ENCODE assay signal across 11 cellular contexts in the genomic region with DNA sequence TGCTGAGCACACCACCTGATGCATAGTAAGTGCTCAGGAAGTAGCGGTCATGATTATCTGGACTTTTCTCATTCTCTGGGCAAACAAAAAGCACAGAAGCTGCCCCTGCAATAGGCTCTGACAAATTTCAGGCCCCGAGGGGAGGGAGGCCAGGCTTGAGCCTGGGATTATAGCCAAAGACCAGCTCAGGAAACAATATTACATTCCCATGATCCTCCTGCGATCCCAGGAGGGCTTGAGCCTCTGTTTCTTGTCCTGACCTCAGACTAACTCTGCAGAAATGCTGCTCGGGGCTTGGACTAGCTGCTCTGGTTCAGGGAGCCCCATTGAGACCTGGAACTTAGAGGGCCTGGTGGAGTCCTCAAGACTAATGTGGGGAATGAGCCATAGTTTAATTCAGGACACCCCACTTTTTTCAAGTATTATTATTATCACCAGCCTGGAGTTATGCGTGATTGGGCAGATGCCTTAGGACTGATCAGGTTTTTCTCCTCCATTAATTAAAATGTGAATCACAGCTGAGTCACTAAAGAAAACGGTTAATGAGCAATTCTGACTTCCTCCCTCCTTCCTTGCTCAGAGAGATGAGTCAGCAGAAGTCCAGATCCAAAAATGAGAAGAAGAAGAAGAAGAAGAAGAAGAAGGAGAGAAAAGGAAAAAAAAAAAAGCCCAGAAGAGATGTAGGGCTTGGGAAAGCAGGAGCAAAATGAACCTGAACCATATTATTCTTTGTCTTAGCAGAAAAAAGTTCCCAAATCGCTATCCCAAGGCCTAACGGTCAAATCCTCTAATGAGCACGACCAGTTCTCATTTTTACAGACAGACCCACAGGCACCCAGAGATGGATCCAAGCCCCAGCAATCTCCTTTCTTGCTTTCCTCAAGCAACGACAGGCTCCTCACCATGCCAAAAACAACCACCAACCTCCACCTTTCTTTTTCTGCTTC.
DNase-seq lines count a peak whose midpoint lies in the region; ATAC-seq and TF ChIP-seq lines count a peak whose summit lies in the region.
"Had no signal": no experiment of that assay in that cellular context is flagged by ENCODE, and none has a peak within 500 bp of the region (broad histone marks: within the 10 kb centered on the region; RNA-seq: fewer than 3 reads in every experiment).

No MANE protein-coding gene starts in this region.

- H2AFZ ChIP-seq in fibroblast of lung (ENCODE audit: low read length): peak overlapping the region; percentile 72
- H2AFZ ChIP-seq in smooth muscle cell (ENCODE audit: low read depth): peak overlapping the region; percentile 37

- H3K9ac ChIP-seq in fibroblast of lung (ENCODE audit: insufficient read depth, low read length): no peak overlapping the region
- no peak overlapping the region for H3K9ac ChIP-seq in smooth muscle cell (ENCODE audit: low read depth)

- H3K79me2 ChIP-seq in fibroblast of lung (ENCODE audit: control insufficient read depth, insufficient read depth, low read length) (no peaks in the 10 kb centered on the region), smooth muscle cell (ENCODE audit: low read depth) (no peaks in the 10 kb centered on the region)

- H3K4me2 ChIP-seq in fibroblast of lung (ENCODE audit: extremely low read depth, insufficient read depth, low read length): peak overlapping the region; percentile 92
- peak overlapping the region; percentile 45 for H3K4me2 ChIP-seq in smooth muscle cell

- H3K27me3 ChIP-seq in SJSA1 (replicated peaks) (peaks cover 3% of the 10 kb centered on the region; the same call in 1 of the 2 replicates), fibroblast of lung (ENCODE audit: control insufficient read depth, insufficient read depth, low read length) (no peaks in the 10 kb centered on the region), smooth muscle cell (ENCODE audit: low read depth) (no peaks in the 10 kb centered on the region)

- no peak overlapping the region for H3K4me3 ChIP-seq in SJSA1
- peak overlapping the region in 2 of 4 experiments; percentile 1 to 3 for H3K4me3 ChIP-seq in fibroblast of lung (replicated peaks in 1 of 4; ENCODE audit: control extremely low read depth in 1 of 4, insufficient read depth in 1 of 4, low read depth in 3 of 4, low read length in 4 of 4)
- no peak overlapping the region for H3K4me3 ChIP-seq in smooth muscle cell
- H3K4me3 ChIP-seq: lung had no signal

- no peaks in the 10 kb centered on the region for H3K9me3 Mint-ChIP-seq in activated CD8-positive, alpha-beta T cell treated with anti-CD3 and anti-CD28 coated beads, Interleukin-2, amount 10 ng/mL, durations not matched to agents 7 days and 5 days (ENCODE audit: insufficient read depth)

- WGBS in smooth muscle cell (ENCODE audit: low lambda C conversion rate): 49% methylated on average over 10 of the region's 10 CpGs

- no peaks in the 10 kb centered on the region for H3K36me3 Mint-ChIP-seq in activated CD8-positive, alpha-beta T cell treated with anti-CD3 and anti-CD28 coated beads, Interleukin-2, amount 10 ng/mL, durations not matched to agents 7 days and 5 days (ENCODE audit: low read depth)

- TF ChIP-seq CTCF in fibroblast of lung (conservative IDR thresholded peaks at IDR 0.05 in 1 of 2, IDR thresholded peaks at IDR 0.05 in 1 of 2; ENCODE audit: low read depth in 1 of 2, low read length in 2 of 2) (no peak), smooth muscle cell (IDR thresholded peaks at IDR 0.05; ENCODE audit: borderline replicate concordance, insufficient read depth, poor library complexity, severe bottlenecking) (no peak)

- H3F3A ChIP-seq in smooth muscle cell (ENCODE audit: low read depth): no peaks in the 10 kb centered on the region

- POLR2A ChIA-PET in activated CD8-positive, alpha-beta T cell treated with anti-CD3 and anti-CD28 coated beads, Interleukin-2, amount 10 ng/mL, durations not matched to agents 7 days and 5 days (lab: Charles Lee): no interaction called here

- H3K4me1 ChIP-seq in SJSA1 (replicated peaks) (peaks cover 19% of the 10 kb centered on the region), fibroblast of lung (ENCODE audit: control insufficient read depth, extremely low read depth, insufficient read depth, low read length) (peaks cover 19% of the 10 kb centered on the region), smooth muscle cell (ENCODE audit: low read depth) (no peaks in the 10 kb centered on the region)

- no peaks in the 10 kb centered on the region for H3K36me3 ChIP-seq in SJSA1
- H3K36me3 ChIP-seq in fibroblast of lung (ENCODE audit: control insufficient read depth, insufficient read depth, low read length): no peaks in the 10 kb centered on the region
- no peaks in the 10 kb centered on the region for H3K36me3 ChIP-seq in smooth muscle cell (ENCODE audit: low read depth)

- H3K4me3 Mint-ChIP-seq in activated CD8-positive, alpha-beta T cell treated with anti-CD3 and anti-CD28 coated beads, Interleukin-2, amount 10 ng/mL, durations not matched to agents 7 days and 5 days: no peak overlapping the region

- no peaks in the 10 kb centered on the region for H3K4me1 Mint-ChIP-seq in activated CD8-positive, alpha-beta T cell treated with anti-CD3 and anti-CD28 coated beads, Interleukin-2, amount 10 ng/mL, durations not matched to agents 7 days and 5 days (ENCODE audit: low read depth)

- peaks cover 2% of the 10 kb centered on the region for H3K27me3 Mint-ChIP-seq in activated CD8-positive, alpha-beta T cell treated with anti-CD3 and anti-CD28 coated beads, Interleukin-2, amount 10 ng/mL, durations not matched to agents 7 days and 5 days (ENCODE audit: low read depth)

- H3K27ac ChIP-seq in SJSA1 (peak overlapping the region; percentile 80), fibroblast of lung (ENCODE audit: insufficient read depth, low read length) (peak overlapping the region; percentile 88), smooth muscle cell (ENCODE audit: low read depth) (peak overlapping the region; percentile 51)

- peak; percentile 92 for DNase-seq in HCEC 1CT
- DNase-seq in SJSA1 (ENCODE audit: low read depth in 1 of 2, low spot score in 2 of 2): peak; percentile 59 to 72
- DNase-seq in fibroblast of lung (ENCODE audit: low read depth in 2 of 2): peak; percentile 79 to 89
- no peak for DNase-seq in smooth muscle cell (lab: John Stamatoyannopoulos, UW; ENCODE audit: unreplicated experiment)
- no peak for DNase-seq in UCSD-AML1 (lab: John Stamatoyannopoulos, UW; ENCODE audit: unreplicated experiment)
- no peak for DNase-seq in activated CD8-positive, alpha-beta T cell treated with anti-CD3 and anti-CD28 coated beads, Interleukin-2, amount 10 ng/mL, durations not matched to agents 7 days and 5 days
- DNase-seq: activated CD4-positive, alpha-beta T cell treated with anti-CD3 and anti-CD28 coated beads for 4 hours; central memory CD4-positive, alpha-beta T cell; NCI-H2227 treated with DMSO at 0.1 percent for 48 hours had no signal

- H3K9me3 ChIP-seq in SJSA1 (replicated peaks): no peaks in the 10 kb centered on the region
- H3K9me3 ChIP-seq in fibroblast of lung (ENCODE audit: control insufficient read depth, insufficient read depth, low read depth, low read length): no peaks in the 10 kb centered on the region
- no peaks in the 10 kb centered on the region for H3K9me3 ChIP-seq in smooth muscle cell (replicated peaks; ENCODE audit: low read depth)

- ATAC-seq in GM21825 (IDR thresholded peaks at IDR 0.05; ENCODE audit: unreplicated experiment): no peak
- no peak for ATAC-seq in activated CD8-positive, alpha-beta T cell treated with anti-CD3 and anti-CD28 coated beads, Interleukin-2, amount 10 ng/mL, durations not matched to agents 7 days and 5 days

- CTCF ChIA-PET in activated CD8-positive, alpha-beta T cell treated with anti-CD3 and anti-CD28 coated beads, Interleukin-2, amount 10 ng/mL, durations not matched to agents 7 days and 5 days (lab: Charles Lee): no interaction called here

- no peaks in the 10 kb centered on the region for H4K20me1 ChIP-seq in fibroblast of lung (ENCODE audit: control insufficient read depth, extremely low read depth, insufficient read depth, low read length)
- H4K20me1 ChIP-seq in smooth muscle cell (ENCODE audit: low read depth): no peaks in the 10 kb centered on the region

- H3K27ac Mint-ChIP-seq in activated CD8-positive, alpha-beta T cell treated with anti-CD3 and anti-CD28 coated beads, Interleukin-2, amount 10 ng/mL, durations not matched to agents 7 days and 5 days: no peak overlapping the region

Comparison
In these comparisons a context has a peak if more than half of its experiments do, and no peak if none do; other contexts are left out.
1. DNase-seq: peak in HCEC 1CT (single experiment), SJSA1 (2 of 2) and fibroblast of lung (2 of 2); none in smooth muscle cell (single experiment), UCSD-AML1 (single experiment) and activated CD8-positive, alpha-beta T cell treated with anti-CD3 and anti-CD28 coated beads, Interleukin-2, amount 10 ng/mL, durations not matched to agents 7 days and 5 days (single experiment).
2. Peak in every context shown above with its lines, with median percentiles within 50 percentile points of each other: H3K27ac ChIP-seq.